Comparison of ENCODE assay signal across 8 cellular contexts in genomic region chr2:86808315-86809161, GRCh38. TPM values are rescaled to one million over a fixed set of nuclear protein-coding genes. Genes with fewer than 3 reads are reported as not detected.
A peak's percentile ranks its signal among the peaks of the same experiment; 100 is the strongest.
DNase-seq lines count a peak whose midpoint lies in the region; ATAC-seq, FAIRE-seq and TF ChIP-seq lines count a peak whose summit lies in the region.

No MANE protein-coding gene starts in this region.

- H3K36me3 ChIP-seq in kidney (ENCODE audit: control insufficient read depth in 1 of 2, insufficient read depth in 2 of 2, low read length in 2 of 2), result no peaks in the 10 kb centered on the region

- H3K9me3 ChIP-seq in kidney (ENCODE audit: control insufficient read depth in 1 of 2, low read length in 2 of 2), result no peaks in the 10 kb centered on the region

- H3K9ac ChIP-seq in kidney (ENCODE audit: low read length in 2 of 2), result peak overlapping the region in 1 of 2 donors; percentile 58

- intact Hi-C loops in kidney (cut with DNase I), result no loop called here

- H3K4me3 ChIP-seq in kidney (ENCODE audit: low read length in 2 of 2), result peak overlapping the region; percentile 47 to 64

- H3K27ac ChIP-seq in kidney (ENCODE audit: low read depth in 2 of 2, low read length in 2 of 2), result no peak overlapping the region

- H3K4me1 ChIP-seq in kidney (ENCODE audit: control insufficient read depth in 1 of 2, insufficient read depth in 1 of 2, low read depth in 1 of 2, low read length in 2 of 2), result peaks cover 0 to 5% of the 10 kb centered on the region in 2 donors

- ATAC-seq in GM19025 (IDR thresholded peaks at IDR 0.05; ENCODE audit: low read depth, unreplicated experiment) (peak; percentile 88), HG03354 (IDR thresholded peaks at IDR 0.05; ENCODE audit: poor library complexity, severe bottlenecking, unreplicated experiment) (peak; percentile 97)

- FAIRE-seq in kidney (lab: Jason Lieb, UNC), result no peak

- DNase-seq in AG08396 (ENCODE audit: low spot score), result peak; percentile 95
- DNase-seq in NCI-H345 treated with DMSO at 0.1 percent for 48 hours (lab: John Stamatoyannopoulos, UW; ENCODE audit: unreplicated experiment), result peak; percentile 84
- DNase-seq in activated CD4-positive, CD25-positive, alpha-beta regulatory T cell treated with anti-CD3 and anti-CD28 coated beads, Interleukin-2, amount 50 U/mL, for 72 hours, result peak; percentile 94
- DNase-seq in cerebellum (ENCODE audit: low spot score), result peak; percentile 87
- peak; percentile 93 for DNase-seq in kidney
- peak; percentile 81 to 88 for DNase-seq in stimulated activated CD4-positive, alpha-beta T cell treated with anti-CD3 and anti-CD28 coated beads, Interleukin-15, amount 100 ng/mL, for 1 hour (ENCODE audit: low read depth in 1 of 2, low spot score in 1 of 2)

- TF ChIP-seq CTCF in kidney (IDR thresholded peaks at IDR 0.05; ENCODE audit: borderline replicate concordance, extremely low read depth, insufficient read depth), result peak; percentile 92

RNA-seq across cellular contexts. Expression of gene CD8A, which starts 17.8 kb away (rescaled TPM):
- total RNA-seq in cerebellum, result 1.5 TPM
- 5.9 TPM for total RNA-seq in kidney
- polyA plus RNA-seq in kidney (ENCODE audit: insufficient read depth, low read depth, low replicate concordance), result 0.65 TPM

RNA-seq across cellular contexts. Expression of gene CD8B, which starts 53.1 kb away (rescaled TPM):
- total RNA-seq in cerebellum (0.27 TPM), kidney (2.5 TPM)
- not detected for polyA plus RNA-seq in kidney (ENCODE audit: insufficient read depth, low read depth, low replicate concordance)
